8 cellular contexts compared by ENCODE assay signal in the genomic region with DNA sequence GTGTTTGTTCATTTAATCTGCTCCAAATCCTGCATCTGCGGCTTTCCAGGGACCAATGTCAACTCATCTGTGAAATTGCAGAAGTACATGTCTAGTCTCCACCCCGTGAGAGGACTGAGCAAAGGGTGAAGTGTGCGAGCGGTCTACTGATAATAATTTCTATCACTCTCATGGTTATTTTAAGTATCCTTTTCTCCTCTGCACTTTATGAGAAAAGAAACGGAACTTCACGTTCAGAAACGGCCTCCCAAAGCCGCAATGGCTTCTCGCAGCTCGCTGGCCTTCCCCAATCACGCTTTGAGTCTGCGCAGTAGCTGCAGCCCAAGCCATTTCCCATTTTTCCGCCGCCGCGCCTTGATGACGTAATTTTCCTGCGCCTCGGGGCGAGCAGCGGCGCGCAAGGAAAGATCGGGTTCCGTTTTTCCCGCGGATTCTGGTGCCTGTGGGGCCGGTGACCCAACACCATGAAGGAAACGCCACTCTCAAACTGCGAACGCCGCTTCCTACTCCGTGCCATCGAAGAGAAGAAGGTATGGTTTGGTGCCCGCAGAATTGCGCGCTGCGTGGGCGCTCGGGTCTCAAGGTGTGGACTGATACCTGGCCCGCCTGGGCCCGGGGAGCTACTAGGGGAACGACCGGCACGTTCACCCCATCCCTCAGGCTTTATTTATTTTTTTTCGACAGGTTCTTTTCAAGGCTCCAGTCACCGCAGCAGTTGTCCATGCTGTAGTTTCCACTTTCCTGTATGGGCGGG.
DNase-seq lines count a peak whose midpoint lies in the region; ATAC-seq and TF ChIP-seq lines count a peak whose summit lies in the region.

A gene with protein sequence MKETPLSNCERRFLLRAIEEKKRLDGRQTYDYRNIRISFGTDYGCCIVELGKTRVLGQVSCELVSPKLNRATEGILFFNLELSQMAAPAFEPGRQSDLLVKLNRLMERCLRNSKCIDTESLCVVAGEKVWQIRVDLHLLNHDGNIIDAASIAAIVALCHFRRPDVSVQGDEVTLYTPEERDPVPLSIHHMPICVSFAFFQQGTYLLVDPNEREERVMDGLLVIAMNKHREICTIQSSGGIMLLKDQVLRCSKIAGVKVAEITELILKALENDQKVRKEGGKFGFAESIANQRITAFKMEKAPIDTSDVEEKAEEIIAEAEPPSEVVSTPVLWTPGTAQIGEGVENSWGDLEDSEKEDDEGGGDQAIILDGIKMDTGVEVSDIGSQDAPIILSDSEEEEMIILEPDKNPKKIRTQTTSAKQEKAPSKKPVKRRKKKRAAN (plus strand): TSS at position 363 of the 754 bp plus-strand sequence. CDS start 102 bp downstream, at position 465.

- ATAC-seq in GM19025 (IDR thresholded peaks at IDR 0.05; ENCODE audit: low read depth, unreplicated experiment) (peak; percentile 81), HG03342 (IDR thresholded peaks at IDR 0.05; ENCODE audit: unreplicated experiment) (peak; percentile 72)
- peak; percentile 70 to 76 for ATAC-seq in activated CD4-positive, CD25-positive, alpha-beta regulatory T cell treated with anti-CD3 and anti-CD28 coated beads, Interleukin-2, amount 50 U/mL, for 24 hours

- TF ChIP-seq CTCF in AG09309 (IDR thresholded peaks at IDR 0.05; ENCODE audit: control insufficient read depth, insufficient read depth, low read depth, low read length, missing control alignments): no peak

- H3K4me3 ChIP-seq in AG09309 (ENCODE audit: control insufficient read depth, low read depth, low read length): peak within 1 kb of the TSS; percentile 95

- DNase-seq in AG09309 (ENCODE audit: low read depth) (peak; percentile 73), NCI-H446 treated with DMSO at 0.1 percent for 48 hours (lab: John Stamatoyannopoulos, UW) (peak; percentile 83), cerebellar cortex (ENCODE audit: low spot score) (peak; percentile 90), islet precursor cell (peak; percentile 95)
- peak; percentile 90 to 97 (median 92) for DNase-seq in stimulated activated CD4-positive, alpha-beta T cell treated with anti-CD3 and anti-CD28 coated beads, Interleukin-12 subunit alpha, Interleukin-12 subunit beta, amount 100 ng/mL, for 48 hours (ENCODE audit: low read depth in 2 of 3, low spot score in 1 of 3)

Comparison
In these comparisons a context has a peak if more than half of its experiments do, and no peak if none do; other contexts are left out.
1. Peak in every context shown above with its lines: DNase-seq, ATAC-seq and H3K4me3 ChIP-seq.